In the genomic region with DNA sequence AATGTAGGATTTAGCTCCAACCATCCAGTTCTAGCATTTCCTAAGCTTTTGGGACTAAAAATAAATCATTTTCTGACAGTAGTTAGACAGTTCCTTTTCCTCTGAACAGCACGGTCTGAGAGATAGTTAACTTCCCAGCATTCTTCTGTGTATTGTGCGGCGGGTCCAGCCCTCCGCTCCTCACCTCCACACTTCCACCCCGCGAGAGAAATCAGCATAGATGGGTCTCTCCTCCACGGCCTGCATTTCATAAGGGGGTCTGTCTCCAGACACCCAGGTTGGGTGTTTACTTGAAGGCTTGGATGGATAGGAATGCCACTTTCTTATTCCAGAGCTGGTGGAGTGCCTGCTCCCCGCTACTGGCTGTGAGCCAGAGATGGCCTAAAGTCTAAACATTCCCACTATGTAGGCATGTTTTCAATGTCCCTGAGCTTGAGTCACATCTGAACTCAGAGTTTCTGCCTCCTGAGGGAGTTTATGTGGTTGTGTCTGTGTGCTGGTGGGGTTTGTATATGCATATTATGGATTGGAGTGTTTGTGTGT, we compare ENCODE assay signal across 1 cellular context.
TF ChIP-seq lines count a peak whose summit lies in the region.

No MANE protein-coding gene starts in this region.

TF ChIP-seq in HepG2, 621 proteins besides CTCF, POLR2A, EP300 and RAD21 (continued from another document and continues in another):
- TF ChIP-seq SOX13 (IDR thresholded peaks at IDR 0.05) (no peak), SOX13 (CRISPR knock-in tag; conservative IDR thresholded peaks at IDR 0.05 in 1 of 2, IDR thresholded peaks at IDR 0.05 in 1 of 2) (peak in 1 of 2 experiments; percentile 22; a peak in 1 of 4 replicates), MXD4 (CRISPR knock-in tag; IDR thresholded peaks at IDR 0.05) (0 out of 2 replicates have a peak, but pooled peaks have one; percentile 19), POLR2G (IDR thresholded peaks at IDR 0.05; ENCODE audit: low read depth, low read length) (peak; percentile 44; the same call in 1 of the 2 replicates), CHD2 (IDR thresholded peaks at IDR 0.05; ENCODE audit: low read depth, low read length) (no peak), ZFP36L1 (CRISPR knock-in tag; IDR thresholded peaks at IDR 0.05) (no peak), MIXL1 (CRISPR knock-in tag; IDR thresholded peaks at IDR 0.05) (no peak), ZNF121 (CRISPR knock-in tag; IDR thresholded peaks at IDR 0.05) (no peak), ZKSCAN5 (CRISPR knock-in tag; IDR thresholded peaks at IDR 0.05) (peak; percentile 68; the same call in 1 of the 2 replicates), ZSCAN9 (CRISPR knock-in tag; IDR thresholded peaks at IDR 0.05; ENCODE audit: borderline replicate concordance) (0 out of 2 replicates have a peak, but pooled peaks have one; percentile 36), KLF16 (CRISPR knock-in tag; IDR thresholded peaks at IDR 0.05) (0 out of 4 replicates have a peak, but pooled peaks of 1 of the 2 experiments have one; percentile 46), ZBTB42 (CRISPR knock-in tag; IDR thresholded peaks at IDR 0.05) (no peak), TGIF2 (CRISPR knock-in tag; IDR thresholded peaks at IDR 0.05) (0 out of 2 replicates have a peak, but pooled peaks have one; percentile 15), FOXO1 (CRISPR knock-in tag; IDR thresholded peaks at IDR 0.05) (peak; percentile 43; the same call in 1 of the 2 replicates), ASH2L (IDR thresholded peaks at IDR 0.05; ENCODE audit: insufficient read length, low read depth, low read length) (no peak), ZFX (CRISPR knock-in tag; IDR thresholded peaks at IDR 0.05; ENCODE audit: low read depth) (peak; percentile 47; the same call in 1 of the 2 replicates), CCDC6 (CRISPR knock-in tag; IDR thresholded peaks at IDR 0.05) (no peak), TCF7L2 (IDR thresholded peaks at IDR 0.05; ENCODE audit: low read depth, low read length) (no peak), CEBPG (CRISPR knock-in tag; IDR thresholded peaks at IDR 0.05) (peak; percentile 37), ZNF501 (CRISPR knock-in tag; IDR thresholded peaks at IDR 0.05) (peak; percentile 38; the same call in 1 of the 2 replicates), IRF2 (CRISPR knock-in tag; IDR thresholded peaks at IDR 0.05) (0 out of 2 replicates have a peak, but pooled peaks have one; percentile 37), ADNP (CRISPR knock-in tag; IDR thresholded peaks at IDR 0.05) (no peak), SMAD3 (CRISPR knock-in tag; IDR thresholded peaks at IDR 0.05) (0 out of 2 replicates have a peak, but pooled peaks have one; percentile 42), ATF7 (IDR thresholded peaks at IDR 0.05) (no peak), ATF7 (CRISPR knock-in tag; IDR thresholded peaks at IDR 0.05) (no peak), MED1 (CRISPR knock-in tag; IDR thresholded peaks at IDR 0.05) (peak; percentile 39; the same call in 1 of the 2 replicates), NR2F2 (IDR thresholded peaks at IDR 0.05; ENCODE audit: borderline replicate concordance, low read depth) (no peak), ZNF768 (CRISPR knock-in tag; IDR thresholded peaks at IDR 0.05) (no peak), ZNF652 (CRISPR knock-in tag; IDR thresholded peaks at IDR 0.05; ENCODE audit: borderline replicate concordance, low read depth) (peak; percentile 44; the same call in 1 of the 2 replicates), THAP11 (CRISPR knock-in tag; IDR thresholded peaks at IDR 0.05) (0 out of 2 replicates have a peak, but pooled peaks have one; percentile 18), SRSF9 (IDR thresholded peaks at IDR 0.05; ENCODE audit: borderline replicate concordance, insufficient read depth, low read depth, low read length, poor library complexity, severe bottlenecking) (no peak), ZNF101 (CRISPR knock-in tag; IDR thresholded peaks at IDR 0.05; ENCODE audit: borderline replicate concordance, low read depth) (no peak), ZSCAN22 (CRISPR knock-in tag; IDR thresholded peaks at IDR 0.05) (no peak), ZSCAN29 (CRISPR knock-in tag; conservative IDR thresholded peaks at IDR 0.05) (0 out of 2 replicates have a peak, but pooled peaks have one; percentile 17), TSC22D2 (CRISPR knock-in tag; IDR thresholded peaks at IDR 0.05; ENCODE audit: borderline replicate concordance) (peak; percentile 43; the same call in 1 of the 2 replicates)
- TF ChIP-seq, protein P1, sequence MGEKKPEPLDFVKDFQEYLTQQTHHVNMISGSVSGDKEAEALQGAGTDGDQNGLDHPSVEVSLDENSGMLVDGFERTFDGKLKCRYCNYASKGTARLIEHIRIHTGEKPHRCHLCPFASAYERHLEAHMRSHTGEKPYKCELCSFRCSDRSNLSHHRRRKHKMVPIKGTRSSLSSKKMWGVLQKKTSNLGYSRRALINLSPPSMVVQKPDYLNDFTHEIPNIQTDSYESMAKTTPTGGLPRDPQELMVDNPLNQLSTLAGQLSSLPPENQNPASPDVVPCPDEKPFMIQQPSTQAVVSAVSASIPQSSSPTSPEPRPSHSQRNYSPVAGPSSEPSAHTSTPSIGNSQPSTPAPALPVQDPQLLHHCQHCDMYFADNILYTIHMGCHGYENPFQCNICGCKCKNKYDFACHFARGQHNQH (CRISPR knock-in tag; IDR thresholded peaks at IDR 0.05): no peak
- TF ChIP-seq, protein P2, sequence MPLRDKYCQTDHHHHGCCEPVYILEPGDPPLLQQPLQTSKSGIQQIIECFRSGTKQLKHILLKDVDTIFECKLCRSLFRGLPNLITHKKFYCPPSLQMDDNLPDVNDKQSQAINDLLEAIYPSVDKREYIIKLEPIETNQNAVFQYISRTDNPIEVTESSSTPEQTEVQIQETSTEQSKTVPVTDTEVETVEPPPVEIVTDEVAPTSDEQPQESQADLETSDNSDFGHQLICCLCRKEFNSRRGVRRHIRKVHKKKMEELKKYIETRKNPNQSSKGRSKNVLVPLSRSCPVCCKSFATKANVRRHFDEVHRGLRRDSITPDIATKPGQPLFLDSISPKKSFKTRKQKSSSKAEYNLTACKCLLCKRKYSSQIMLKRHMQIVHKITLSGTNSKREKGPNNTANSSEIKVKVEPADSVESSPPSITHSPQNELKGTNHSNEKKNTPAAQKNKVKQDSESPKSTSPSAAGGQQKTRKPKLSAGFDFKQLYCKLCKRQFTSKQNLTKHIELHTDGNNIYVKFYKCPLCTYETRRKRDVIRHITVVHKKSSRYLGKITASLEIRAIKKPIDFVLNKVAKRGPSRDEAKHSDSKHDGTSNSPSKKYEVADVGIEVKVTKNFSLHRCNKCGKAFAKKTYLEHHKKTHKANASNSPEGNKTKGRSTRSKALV (CRISPR knock-in tag; IDR thresholded peaks at IDR 0.05): no peak
- TF ChIP-seq, protein P3, sequence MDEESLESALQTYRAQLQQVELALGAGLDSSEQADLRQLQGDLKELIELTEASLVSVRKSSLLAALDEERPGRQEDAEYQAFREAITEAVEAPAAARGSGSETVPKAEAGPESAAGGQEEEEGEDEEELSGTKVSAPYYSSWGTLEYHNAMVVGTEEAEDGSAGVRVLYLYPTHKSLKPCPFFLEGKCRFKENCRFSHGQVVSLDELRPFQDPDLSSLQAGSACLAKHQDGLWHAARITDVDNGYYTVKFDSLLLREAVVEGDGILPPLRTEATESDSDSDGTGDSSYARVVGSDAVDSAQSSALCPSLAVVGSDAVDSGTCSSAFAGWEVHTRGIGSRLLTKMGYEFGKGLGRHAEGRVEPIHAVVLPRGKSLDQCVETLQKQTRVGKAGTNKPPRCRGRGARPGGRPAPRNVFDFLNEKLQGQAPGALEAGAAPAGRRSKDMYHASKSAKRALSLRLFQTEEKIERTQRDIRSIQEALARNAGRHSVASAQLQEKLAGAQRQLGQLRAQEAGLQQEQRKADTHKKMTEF (CRISPR knock-in tag; IDR thresholded peaks at IDR 0.05): peak; percentile 39; the same call in 1 of the 2 replicates
- TF ChIP-seq, protein P4, sequence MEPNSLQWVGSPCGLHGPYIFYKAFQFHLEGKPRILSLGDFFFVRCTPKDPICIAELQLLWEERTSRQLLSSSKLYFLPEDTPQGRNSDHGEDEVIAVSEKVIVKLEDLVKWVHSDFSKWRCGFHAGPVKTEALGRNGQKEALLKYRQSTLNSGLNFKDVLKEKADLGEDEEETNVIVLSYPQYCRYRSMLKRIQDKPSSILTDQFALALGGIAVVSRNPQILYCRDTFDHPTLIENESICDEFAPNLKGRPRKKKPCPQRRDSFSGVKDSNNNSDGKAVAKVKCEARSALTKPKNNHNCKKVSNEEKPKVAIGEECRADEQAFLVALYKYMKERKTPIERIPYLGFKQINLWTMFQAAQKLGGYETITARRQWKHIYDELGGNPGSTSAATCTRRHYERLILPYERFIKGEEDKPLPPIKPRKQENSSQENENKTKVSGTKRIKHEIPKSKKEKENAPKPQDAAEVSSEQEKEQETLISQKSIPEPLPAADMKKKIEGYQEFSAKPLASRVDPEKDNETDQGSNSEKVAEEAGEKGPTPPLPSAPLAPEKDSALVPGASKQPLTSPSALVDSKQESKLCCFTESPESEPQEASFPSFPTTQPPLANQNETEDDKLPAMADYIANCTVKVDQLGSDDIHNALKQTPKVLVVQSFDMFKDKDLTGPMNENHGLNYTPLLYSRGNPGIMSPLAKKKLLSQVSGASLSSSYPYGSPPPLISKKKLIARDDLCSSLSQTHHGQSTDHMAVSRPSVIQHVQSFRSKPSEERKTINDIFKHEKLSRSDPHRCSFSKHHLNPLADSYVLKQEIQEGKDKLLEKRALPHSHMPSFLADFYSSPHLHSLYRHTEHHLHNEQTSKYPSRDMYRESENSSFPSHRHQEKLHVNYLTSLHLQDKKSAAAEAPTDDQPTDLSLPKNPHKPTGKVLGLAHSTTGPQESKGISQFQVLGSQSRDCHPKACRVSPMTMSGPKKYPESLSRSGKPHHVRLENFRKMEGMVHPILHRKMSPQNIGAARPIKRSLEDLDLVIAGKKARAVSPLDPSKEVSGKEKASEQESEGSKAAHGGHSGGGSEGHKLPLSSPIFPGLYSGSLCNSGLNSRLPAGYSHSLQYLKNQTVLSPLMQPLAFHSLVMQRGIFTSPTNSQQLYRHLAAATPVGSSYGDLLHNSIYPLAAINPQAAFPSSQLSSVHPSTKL (CRISPR knock-in tag; IDR thresholded peaks at IDR 0.05): peak; percentile 38
- TF ChIP-seq, protein P5, sequence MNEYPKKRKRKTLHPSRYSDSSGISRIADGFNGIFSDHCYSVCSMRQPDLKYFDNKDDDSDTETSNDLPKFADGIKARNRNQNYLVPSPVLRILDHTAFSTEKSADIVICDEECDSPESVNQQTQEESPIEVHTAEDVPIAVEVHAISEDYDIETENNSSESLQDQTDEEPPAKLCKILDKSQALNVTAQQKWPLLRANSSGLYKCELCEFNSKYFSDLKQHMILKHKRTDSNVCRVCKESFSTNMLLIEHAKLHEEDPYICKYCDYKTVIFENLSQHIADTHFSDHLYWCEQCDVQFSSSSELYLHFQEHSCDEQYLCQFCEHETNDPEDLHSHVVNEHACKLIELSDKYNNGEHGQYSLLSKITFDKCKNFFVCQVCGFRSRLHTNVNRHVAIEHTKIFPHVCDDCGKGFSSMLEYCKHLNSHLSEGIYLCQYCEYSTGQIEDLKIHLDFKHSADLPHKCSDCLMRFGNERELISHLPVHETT (CRISPR knock-in tag; conservative IDR thresholded peaks at IDR 0.05): no peak
- TF ChIP-seq, protein P6, sequence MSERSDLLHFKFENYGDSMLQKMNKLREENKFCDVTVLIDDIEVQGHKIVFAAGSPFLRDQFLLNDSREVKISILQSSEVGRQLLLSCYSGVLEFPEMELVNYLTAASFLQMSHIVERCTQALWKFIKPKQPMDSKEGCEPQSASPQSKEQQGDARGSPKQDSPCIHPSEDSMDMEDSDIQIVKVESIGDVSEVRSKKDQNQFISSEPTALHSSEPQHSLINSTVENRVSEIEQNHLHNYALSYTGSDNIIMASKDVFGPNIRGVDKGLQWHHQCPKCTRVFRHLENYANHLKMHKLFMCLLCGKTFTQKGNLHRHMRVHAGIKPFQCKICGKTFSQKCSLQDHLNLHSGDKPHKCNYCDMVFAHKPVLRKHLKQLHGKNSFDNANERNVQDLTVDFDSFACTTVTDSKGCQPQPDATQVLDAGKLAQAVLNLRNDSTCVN (CRISPR knock-in tag; IDR thresholded peaks at IDR 0.05; ENCODE audit: borderline replicate concordance): peak; percentile 58; the same call in 1 of the 2 replicates
- TF ChIP-seq, protein P7, sequence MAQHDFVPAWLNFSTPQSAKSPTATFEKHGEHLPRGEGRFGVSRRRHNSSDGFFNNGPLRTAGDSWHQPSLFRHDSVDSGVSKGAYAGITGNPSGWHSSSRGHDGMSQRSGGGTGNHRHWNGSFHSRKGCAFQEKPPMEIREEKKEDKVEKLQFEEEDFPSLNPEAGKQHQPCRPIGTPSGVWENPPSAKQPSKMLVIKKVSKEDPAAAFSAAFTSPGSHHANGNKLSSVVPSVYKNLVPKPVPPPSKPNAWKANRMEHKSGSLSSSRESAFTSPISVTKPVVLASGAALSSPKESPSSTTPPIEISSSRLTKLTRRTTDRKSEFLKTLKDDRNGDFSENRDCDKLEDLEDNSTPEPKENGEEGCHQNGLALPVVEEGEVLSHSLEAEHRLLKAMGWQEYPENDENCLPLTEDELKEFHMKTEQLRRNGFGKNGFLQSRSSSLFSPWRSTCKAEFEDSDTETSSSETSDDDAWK (CRISPR knock-in tag; IDR thresholded peaks at IDR 0.05): no peak
- TF ChIP-seq, protein P8, sequence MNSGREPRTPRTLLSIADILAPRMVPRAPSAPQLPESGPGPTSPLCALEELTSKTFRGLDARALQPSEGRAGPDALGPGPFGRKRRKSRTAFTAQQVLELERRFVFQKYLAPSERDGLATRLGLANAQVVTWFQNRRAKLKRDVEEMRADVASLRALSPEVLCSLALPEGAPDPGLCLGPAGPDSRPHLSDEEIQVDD (CRISPR knock-in tag; IDR thresholded peaks at IDR 0.05; ENCODE audit: borderline replicate concordance): no peak
- TF ChIP-seq, protein P9, sequence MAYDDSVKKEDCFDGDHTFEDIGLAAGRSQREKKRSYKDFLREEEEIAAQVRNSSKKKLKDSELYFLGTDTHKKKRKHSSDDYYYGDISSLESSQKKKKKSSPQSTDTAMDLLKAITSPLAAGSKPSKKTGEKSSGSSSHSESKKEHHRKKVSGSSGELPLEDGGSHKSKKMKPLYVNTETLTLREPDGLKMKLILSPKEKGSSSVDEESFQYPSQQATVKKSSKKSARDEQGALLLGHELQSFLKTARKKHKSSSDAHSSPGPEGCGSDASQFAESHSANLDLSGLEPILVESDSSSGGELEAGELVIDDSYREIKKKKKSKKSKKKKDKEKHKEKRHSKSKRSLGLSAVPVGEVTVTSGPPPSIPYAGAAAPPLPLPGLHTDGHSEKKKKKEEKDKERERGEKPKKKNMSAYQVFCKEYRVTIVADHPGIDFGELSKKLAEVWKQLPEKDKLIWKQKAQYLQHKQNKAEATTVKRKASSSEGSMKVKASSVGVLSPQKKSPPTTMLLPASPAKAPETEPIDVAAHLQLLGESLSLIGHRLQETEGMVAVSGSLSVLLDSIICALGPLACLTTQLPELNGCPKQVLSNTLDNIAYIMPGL (CRISPR knock-in tag; IDR thresholded peaks at IDR 0.05; ENCODE audit: borderline replicate concordance in 1 of 2, low read depth in 1 of 2): peak in 1 of 2 experiments; percentile 43; a peak in 1 of 4 replicates
- TF ChIP-seq, protein P10, sequence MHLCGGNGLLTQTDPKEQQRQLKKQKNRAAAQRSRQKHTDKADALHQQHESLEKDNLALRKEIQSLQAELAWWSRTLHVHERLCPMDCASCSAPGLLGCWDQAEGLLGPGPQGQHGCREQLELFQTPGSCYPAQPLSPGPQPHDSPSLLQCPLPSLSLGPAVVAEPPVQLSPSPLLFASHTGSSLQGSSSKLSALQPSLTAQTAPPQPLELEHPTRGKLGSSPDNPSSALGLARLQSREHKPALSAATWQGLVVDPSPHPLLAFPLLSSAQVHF (CRISPR knock-in tag; IDR thresholded peaks at IDR 0.05): no peak
